8 cellular contexts compared by ENCODE assay signal in the genomic region with DNA sequence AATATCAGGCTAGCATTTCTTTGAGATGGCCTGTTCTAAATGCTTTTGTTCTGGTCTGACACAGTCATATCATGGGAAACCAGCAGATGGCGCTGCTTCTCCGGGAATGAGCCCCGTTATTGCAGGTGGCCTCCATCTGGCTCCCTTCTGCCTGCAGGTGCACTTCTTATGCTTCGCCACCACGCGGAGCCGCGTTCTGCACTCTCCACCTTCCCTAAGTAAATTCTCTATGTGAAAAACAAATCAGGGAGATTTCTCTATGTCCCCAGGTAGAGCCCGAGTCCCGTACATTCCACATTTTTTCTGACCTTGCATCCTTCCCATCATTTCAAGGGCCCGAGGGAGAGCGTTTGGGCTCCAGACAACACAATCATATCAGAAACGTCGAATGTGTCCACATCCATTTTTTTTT. TPM values are rescaled to one million over a fixed set of nuclear protein-coding genes. Genes with fewer than 3 reads are reported as not detected.
A peak's percentile ranks its signal among the peaks of the same experiment; 100 is the strongest.
DNase-seq lines count a peak whose midpoint lies in the region; FAIRE-seq and TF ChIP-seq lines count a peak whose summit lies in the region.

No MANE protein-coding gene starts in this region.

- H3K4me3 ChIP-seq in H7 (ENCODE audit: insufficient read depth, low read depth, low read length), result no peak overlapping the region
- H3K4me3 ChIP-seq in MG63, result no peak overlapping the region
- no peak overlapping the region for H3K4me3 ChIP-seq in testis

- DNase-seq in H7 (peak; percentile 84), MG63 (peak; percentile 49), RWPE1 (ENCODE audit: low spot score) (peak; percentile 81), fibroblast of the conjunctiva (ENCODE audit: low read depth) (peak; percentile 78), nucleus accumbens (lab: John Stamatoyannopoulos, UW) (peak in 55 of 56 donors; percentile 7 to 96 (median 66)), testis (peak; percentile 96)
- peak; percentile 78 for DNase-seq in activated T-helper 1 cell treated with anti-CD3 and anti-CD28 coated beads, Interleukin-12 subunit alpha, Interleukin-12 subunit beta, Interleukin-2, Interleukin-4 antibody, amounts not matched to agents 30 ng/mL and 10 ng/mL and 1 ng/mL, durations not matched to agents 14 hours and 24 hours and 36 hours (ENCODE audit: low spot score)

- H3K4me3 Mint-ChIP-seq in activated T-helper 1 cell treated with anti-CD3 and anti-CD28 coated beads, Interleukin-12 subunit alpha, Interleukin-12 subunit beta, Interleukin-2, Interleukin-4 antibody, amounts not matched to agents 30 ng/mL and 10 ng/mL and 1 ng/mL, durations not matched to agents 14 hours and 24 hours and 36 hours, result no peak overlapping the region

- H3K9me3 ChIP-seq in MG63 (no peaks in the 10 kb centered on the region), testis (no peaks in the 10 kb centered on the region)

- peaks cover 6% of the 10 kb centered on the region for H3K27me3 Mint-ChIP-seq in activated T-helper 1 cell treated with anti-CD3 and anti-CD28 coated beads, Interleukin-12 subunit alpha, Interleukin-12 subunit beta, Interleukin-2, Interleukin-4 antibody, amounts not matched to agents 30 ng/mL and 10 ng/mL and 1 ng/mL, durations not matched to agents 14 hours and 24 hours and 36 hours (ENCODE audit: insufficient read depth)

- H3K4me1 Mint-ChIP-seq in activated T-helper 1 cell treated with anti-CD3 and anti-CD28 coated beads, Interleukin-12 subunit alpha, Interleukin-12 subunit beta, Interleukin-2, Interleukin-4 antibody, amounts not matched to agents 30 ng/mL and 10 ng/mL and 1 ng/mL, durations not matched to agents 14 hours and 24 hours and 36 hours (ENCODE audit: low read depth), result peaks cover 5% of the 10 kb centered on the region

- intact Hi-C loops in activated T-helper 1 cell treated with anti-CD3 and anti-CD28 coated beads, Interleukin-12 subunit alpha, Interleukin-12 subunit beta, Interleukin-2, Interleukin-4 antibody, amounts not matched to agents 30 ng/mL and 10 ng/mL and 1 ng/mL, durations not matched to agents 14 hours and 24 hours and 36 hours (cut with micrococcal nuclease), result loop anchor here (1.0 kb wide), 4 partner anchors 123 to 714 kb away; no protein-coding TSS in a partner anchor
- intact Hi-C loops in testis (cut with DNase I; ENCODE audit: low total_unique reads), result loop anchor here (10.0 kb wide), 1 partner anchor 424 kb away; no protein-coding TSS in a partner anchor

- H3K4me1 ChIP-seq in testis, result no peaks in the 10 kb centered on the region

- POLR2A ChIA-PET in RWPE1 (lab: Yijun Ruan, JAX; ENCODE audit: low non-redundant PET), result no interaction called here

- H3K36me3 ChIP-seq in H7 (replicated peaks; ENCODE audit: control insufficient read depth, insufficient read depth, low read length) (no peaks in the 10 kb centered on the region), MG63 (no peaks in the 10 kb centered on the region), testis (ENCODE audit: low read depth, missing control alignments) (no peaks in the 10 kb centered on the region)

- H3K9me3 Mint-ChIP-seq in activated T-helper 1 cell treated with anti-CD3 and anti-CD28 coated beads, Interleukin-12 subunit alpha, Interleukin-12 subunit beta, Interleukin-2, Interleukin-4 antibody, amounts not matched to agents 30 ng/mL and 10 ng/mL and 1 ng/mL, durations not matched to agents 14 hours and 24 hours and 36 hours, result no peaks in the 10 kb centered on the region

- peak; percentile 96 for TF ChIP-seq CTCF in RWPE1 (conservative IDR thresholded peaks at IDR 0.05; ENCODE audit: low read depth)
- TF ChIP-seq CTCF in testis (IDR thresholded peaks at IDR 0.05), result peak; percentile 96 to 97 (median 96)

- 4% methylated on average over 14 of the region's 14 CpGs for WGBS in testis, 2 donors

- CTCF ChIA-PET in RWPE1 (lab: Yijun Ruan, JAX), result interaction anchor here (0.6 to 2.4 kb wide), 7 partner anchors 12 to 1035 kb away, joined by 3 to 25 read pairs (median 4); no protein-coding TSS in a partner anchor

- H3K27ac ChIP-seq in RWPE1 (no peak overlapping the region), testis (no peak overlapping the region)

- no peak overlapping the region for H3K27ac Mint-ChIP-seq in activated T-helper 1 cell treated with anti-CD3 and anti-CD28 coated beads, Interleukin-12 subunit alpha, Interleukin-12 subunit beta, Interleukin-2, Interleukin-4 antibody, amounts not matched to agents 30 ng/mL and 10 ng/mL and 1 ng/mL, durations not matched to agents 14 hours and 24 hours and 36 hours

- H3K27me3 ChIP-seq in H7 (ENCODE audit: control insufficient read depth, insufficient read depth, low read length) (peaks cover 2% of the 10 kb centered on the region), MG63 (no peaks in the 10 kb centered on the region), testis (no peaks in the 10 kb centered on the region)

- FAIRE-seq in G401.6 (lab: Jason Lieb, UNC), result peak; percentile 95

- TF ChIP-seq POLR2A in testis (IDR thresholded peaks at IDR 0.05), result no peak

- H3K36me3 Mint-ChIP-seq in activated T-helper 1 cell treated with anti-CD3 and anti-CD28 coated beads, Interleukin-12 subunit alpha, Interleukin-12 subunit beta, Interleukin-2, Interleukin-4 antibody, amounts not matched to agents 30 ng/mL and 10 ng/mL and 1 ng/mL, durations not matched to agents 14 hours and 24 hours and 36 hours (ENCODE audit: low read depth), result no peaks in the 10 kb centered on the region

RNA-seq across cellular contexts. Expression of gene GLRX5, which starts 26.2 kb away (rescaled TPM):
- total RNA-seq in H7 (2014; rRNA removed; shearing (Covaris generic)), result 67.1 and 73.1 TPM in 2 replicates
- 31.5 and 38.1 TPM in 2 replicates for total RNA-seq in MG63 (2014; rRNA removed; shearing (Covaris generic); ENCODE audit: low replicate concordance)
- total RNA-seq in activated T-helper 1 cell treated with anti-CD3 and anti-CD28 coated beads, Interleukin-12 subunit alpha, Interleukin-12 subunit beta, Interleukin-2, Interleukin-4 antibody, amounts not matched to agents 30 ng/mL and 10 ng/mL and 1 ng/mL, durations not matched to agents 14 hours and 24 hours and 36 hours, result 46.7 and 48.9 TPM in 2 replicates
- 10 to 100 TPM; 83.9 to 95.0 TPM for total RNA-seq in testis
- 101 TPM for polyA plus RNA-seq in testis (ENCODE audit: insufficient read depth, low read depth, low replicate concordance)

RNA-seq across cellular contexts. Expression of gene SYNE3, which starts 44.6 kb away (rescaled TPM):
- 0.31 and 0.63 TPM in 2 replicates for total RNA-seq in H7 (2014; rRNA removed; shearing (Covaris generic))
- 2.8 TPM in 2 replicates for total RNA-seq in MG63 (2014; rRNA removed; shearing (Covaris generic); ENCODE audit: low replicate concordance)
- 42.6 and 44.1 TPM in 2 replicates for total RNA-seq in activated T-helper 1 cell treated with anti-CD3 and anti-CD28 coated beads, Interleukin-12 subunit alpha, Interleukin-12 subunit beta, Interleukin-2, Interleukin-4 antibody, amounts not matched to agents 30 ng/mL and 10 ng/mL and 1 ng/mL, durations not matched to agents 14 hours and 24 hours and 36 hours
- total RNA-seq in testis, result 10 to 100 TPM; 37.6 to 38.9 TPM
- 8.3 TPM for polyA plus RNA-seq in testis (ENCODE audit: insufficient read depth, low read depth, low replicate concordance)

Comparison
In these comparisons a context has a peak if more than half of its experiments do, and no peak if none do; other contexts are left out.
1. RNA of gene SYNE3, which starts 44.6 kb away (total RNA-seq): 42.6 to 44.1 TPM in activated T-helper 1 cell treated with anti-CD3 and anti-CD28 coated beads, Interleukin-12 subunit alpha, Interleukin-12 subunit beta, Interleukin-2, Interleukin-4 antibody, amounts not matched to agents 30 ng/mL and 10 ng/mL and 1 ng/mL, durations not matched to agents 14 hours and 24 hours and 36 hours and 37.6 to 38.9 TPM in testis; 2.8 TPM in MG63 and 0.31 to 0.63 TPM in H7; every median in the first group is over 10 times any median in the second.
2. Peak in every context shown above with its lines, with median percentiles within 50 percentile points of each other: DNase-seq.